1 cellular context compared by ENCODE assay signal in genomic region chr3:134325722-134326121, GRCh38.
TF ChIP-seq lines count a peak whose summit lies in the region.

No MANE protein-coding gene starts in this region.

TF ChIP-seq in endothelial cell of umbilical vein, 7 proteins besides CTCF, POLR2A, EP300 and RAD21:
- TF ChIP-seq MAX (IDR thresholded peaks at IDR 0.05; ENCODE audit: insufficient read depth, insufficient read length) = no peak
- no peak for TF ChIP-seq EZH2 (IDR thresholded peaks at IDR 0.05; ENCODE audit: borderline replicate concordance, low read depth, low read length, severe bottlenecking)
- TF ChIP-seq FOS (IDR thresholded peaks at IDR 0.05; ENCODE audit: borderline replicate concordance, insufficient read depth, low read length) = no peak
- no peak for TF ChIP-seq MYC (IDR thresholded peaks at IDR 0.05; ENCODE audit: low read depth, low read length)
- TF ChIP-seq GATA2 (IDR thresholded peaks at IDR 0.05; ENCODE audit: insufficient read depth, insufficient read length, low read depth, low read length) = no peak
- no peak for TF ChIP-seq JUN (IDR thresholded peaks at IDR 0.05; ENCODE audit: borderline replicate concordance, insufficient read depth, insufficient read length, low read depth)
- no peak for TF ChIP-seq POLR2AphosphoS5 (IDR thresholded peaks at IDR 0.05; ENCODE audit: insufficient read depth, low read depth, low read length)
